Comparison of ENCODE assay signal across 8 cellular contexts in genomic region chr10:95445837-95446347, GRCh38.
DNase-seq lines count a peak whose midpoint lies in the region; ATAC-seq and TF ChIP-seq lines count a peak whose summit lies in the region.

No MANE protein-coding gene starts in this region.

- intact Hi-C loops in vagina (cut with DNase I) = no loop called here

- peak; percentile 70 for TF ChIP-seq CTCF in HEK293 (tag by site-specific recombination; IDR thresholded peaks at IDR 0.05)
- peak; percentile 90 for TF ChIP-seq CTCF in VCaP (conservative IDR thresholded peaks at IDR 0.05)
- TF ChIP-seq CTCF in vagina (IDR thresholded peaks at IDR 0.05) = peak in 2 of 3 experiments; percentile 26 to 57

- no peak for TF ChIP-seq POLR2A in vagina (IDR thresholded peaks at IDR 0.05)

- CTCF ChIA-PET in HEK293 (lab: Yijun Ruan, JAX) = interaction anchor here (0.6 to 10.1 kb wide), 35 partner anchors 8 to 313 kb away, joined by 3 to 100 read pairs (median 4); no protein-coding TSS in a partner anchor

- H3K27ac Mint-ChIP-seq in naive B cell = no peak overlapping the region

- H3K4me1 ChIP-seq in HEK293 (ENCODE audit: control insufficient read depth, insufficient read depth, low read length) = peaks cover 4% of the 10 kb centered on the region; the same call in 1 of the 2 replicates
- peaks cover 34% of the 10 kb centered on the region for H3K4me1 ChIP-seq in vagina

- H3K4me3 Mint-ChIP-seq in naive B cell = no peak overlapping the region

- H3K27me3 Mint-ChIP-seq in naive B cell = peaks cover 3 to 28% (median 10%) of the 10 kb centered on the region in 3 donors

- no peaks in the 10 kb centered on the region for H3K27me3 ChIP-seq in vagina

- peak; percentile 23 to 67 for ATAC-seq in naive B cell (ENCODE audit: low read depth in 2 of 2)

- H3K4me3 ChIP-seq in HEK293 (ENCODE audit: low read depth, low read length) (no peak overlapping the region), vagina (no peak overlapping the region)

- no peaks in the 10 kb centered on the region for H3K36me3 ChIP-seq in HEK293 (ENCODE audit: control insufficient read depth in 2 of 2, insufficient read depth in 1 of 2, low read length in 2 of 2)
- H3K36me3 ChIP-seq in vagina = no peaks in the 10 kb centered on the region

- no peaks in the 10 kb centered on the region for H3K36me3 Mint-ChIP-seq in naive B cell

- peaks cover 0 to 2% (median 0%) of the 10 kb centered on the region in 3 donors for H3K4me1 Mint-ChIP-seq in naive B cell

- peak; percentile 7 for DNase-seq in activated T-cell treated with anti-CD3 and anti-CD28 coated beads for 48 hours (ENCODE audit: low read depth)
- no peak for DNase-seq in activated T-cell treated with anti-CD3 and anti-CD28 coated beads, Interleukin-2, amount 50 U/mL, for 1 hour
- peak; percentile 36 for DNase-seq in NCI-H1092 treated with DMSO at 0.1 percent for 48 hours (lab: John Stamatoyannopoulos, UW)
- peak; percentile 79 for DNase-seq in fibroblast of gingiva (ENCODE audit: low read depth)
- peak; percentile 9 for DNase-seq in naive B cell
- no peak for DNase-seq in vagina (ENCODE audit: extremely low spot score in 2 of 2)

- no peaks in the 10 kb centered on the region for H3K9me3 Mint-ChIP-seq in naive B cell

- H3K27ac ChIP-seq in HEK293 (ENCODE audit: extremely low read depth, low read depth, low read length) = no peak overlapping the region
- no peak overlapping the region for H3K27ac ChIP-seq in VCaP
- H3K27ac ChIP-seq in vagina = peak overlapping the region; percentile 84

- POLR2A ChIA-PET in HEK293 (lab: Yijun Ruan, JAX) = no interaction called here

- H3K9me3 ChIP-seq in HEK293 (ENCODE audit: control insufficient read depth, insufficient read depth, low read depth, low read length) (no peaks in the 10 kb centered on the region), vagina (no peaks in the 10 kb centered on the region)

TF ChIP-seq in HEK293, 187 proteins besides CTCF, POLR2A, EP300 and RAD21 (continues in another document):
- no peak for TF ChIP-seq ZBTB26 (tag by site-specific recombination; optimal IDR thresholded peaks at IDR 0.05)
- TF ChIP-seq ZNF560 (tag by site-specific recombination; IDR thresholded peaks at IDR 0.05; ENCODE audit: borderline replicate concordance) = no peak
- no peak for TF ChIP-seq TCF7L2 (IDR thresholded peaks at IDR 0.05; ENCODE audit: borderline replicate concordance, low read depth, low read length)
- TF ChIP-seq ZBTB11 (tag by site-specific recombination; conservative IDR thresholded peaks at IDR 0.05; ENCODE audit: low read depth) = no peak
- no peak for TF ChIP-seq MEIS1 (CRISPR knock-in tag; IDR thresholded peaks at IDR 0.05; ENCODE audit: borderline replicate concordance)
- TF ChIP-seq ZNF792 (tag by site-specific recombination; IDR thresholded peaks at IDR 0.05) = no peak
- no peak for TF ChIP-seq EGR2 (tag by site-specific recombination; IDR thresholded peaks at IDR 0.05; ENCODE audit: low read depth)
- TF ChIP-seq ZNF626 (tag by site-specific recombination; IDR thresholded peaks at IDR 0.05) = no peak
- no peak; the same call in 1 of the 2 replicates for TF ChIP-seq ZNF449 (tag by site-specific recombination; IDR thresholded peaks at IDR 0.05)
- TF ChIP-seq ZNF398 (tag by site-specific recombination; IDR thresholded peaks at IDR 0.05) = no peak
- no peak for TF ChIP-seq ZNF26 (tag by site-specific recombination; IDR thresholded peaks at IDR 0.05)
- peak; percentile 53; the same call in 1 of the 2 replicates for TF ChIP-seq ZNF335 (tag by site-specific recombination; conservative IDR thresholded peaks at IDR 0.05)
- TF ChIP-seq ZNF416 (tag by site-specific recombination; IDR thresholded peaks at IDR 0.05) = no peak
- TF ChIP-seq SCRT2 (tag by site-specific recombination; IDR thresholded peaks at IDR 0.05) = peak; percentile 49; the same call in 1 of the 2 replicates
- TF ChIP-seq ZNF843 (tag by site-specific recombination; IDR thresholded peaks at IDR 0.05) = no peak
- TF ChIP-seq ZNF548 (tag by site-specific recombination; IDR thresholded peaks at IDR 0.05) = no peak
- TF ChIP-seq GLI4 (tag by site-specific recombination; IDR thresholded peaks at IDR 0.05) = no peak

Comparison
In these comparisons a context has a peak if more than half of its experiments do, and no peak if none do; other contexts are left out.
1. DNase-seq: peak in activated T-cell treated with anti-CD3 and anti-CD28 coated beads for 48 hours (single experiment), NCI-H1092 treated with DMSO at 0.1 percent for 48 hours (single experiment), fibroblast of gingiva (single experiment) and naive B cell (single experiment); none in activated T-cell treated with anti-CD3 and anti-CD28 coated beads, Interleukin-2, amount 50 U/mL, for 1 hour (single experiment) and vagina (0 of 2).
2. Peak in every context shown above with its lines, with median percentiles within 50 percentile points of each other: CTCF ChIP-seq.